Comparison of ENCODE assay signal across 1 cellular context in genomic region chr2:8165550-8165949, GRCh38.
TF ChIP-seq lines count a peak whose summit lies in the region.

No MANE protein-coding gene starts in this region.

TF ChIP-seq in HepG2, 621 proteins besides CTCF, POLR2A, EP300 and RAD21 (continued from another document and continues in another):
- TF ChIP-seq ZBTB20 (CRISPR knock-in tag; IDR thresholded peaks at IDR 0.05; ENCODE audit: borderline replicate concordance, low read depth) (no peak), TGIF2 (CRISPR knock-in tag; IDR thresholded peaks at IDR 0.05) (no peak), HNF1B (CRISPR knock-in tag; IDR thresholded peaks at IDR 0.05) (no peak), ZNF558 (CRISPR knock-in tag; IDR thresholded peaks at IDR 0.05; ENCODE audit: borderline replicate concordance) (no peak), ZNF761 (CRISPR knock-in tag; conservative IDR thresholded peaks at IDR 0.05) (no peak), NPAS2 (CRISPR knock-in tag; IDR thresholded peaks at IDR 0.05; ENCODE audit: borderline replicate concordance) (no peak), PRDM15 (CRISPR knock-in tag; IDR thresholded peaks at IDR 0.05) (no peak), RFX1 (IDR thresholded peaks at IDR 0.05) (no peak), ZHX1 (CRISPR knock-in tag; IDR thresholded peaks at IDR 0.05; ENCODE audit: low read depth) (no peak), HHEX (CRISPR knock-in tag; IDR thresholded peaks at IDR 0.05) (no peak), PITX1 (CRISPR knock-in tag; IDR thresholded peaks at IDR 0.05) (0 out of 2 replicates have a peak, but pooled peaks have one; percentile 25), KDM6A (CRISPR knock-in tag; IDR thresholded peaks at IDR 0.05; ENCODE audit: low read depth) (no peak), RFXAP (CRISPR knock-in tag; IDR thresholded peaks at IDR 0.05; ENCODE audit: borderline replicate concordance) (no peak), POLR2AphosphoS2 (IDR thresholded peaks at IDR 0.05; ENCODE audit: low read depth, low read length) (no peak), POGZ (CRISPR knock-in tag; IDR thresholded peaks at IDR 0.05) (peak; percentile 36), FOXA1 (IDR thresholded peaks at IDR 0.05) (no peak), FOXA1 (CRISPR knock-in tag; IDR thresholded peaks at IDR 0.05) (peak; percentile 59), CENPBD1 (CRISPR knock-in tag; IDR thresholded peaks at IDR 0.05; ENCODE audit: borderline replicate concordance, low read depth) (no peak), NFKBIZ (CRISPR knock-in tag; IDR thresholded peaks at IDR 0.05) (no peak), ISX (CRISPR knock-in tag; conservative IDR thresholded peaks at IDR 0.05) (no peak), MYPOP (CRISPR knock-in tag; IDR thresholded peaks at IDR 0.05) (no peak), SRSF9 (IDR thresholded peaks at IDR 0.05; ENCODE audit: borderline replicate concordance, insufficient read depth, low read depth, low read length, poor library complexity, severe bottlenecking) (no peak), NCOA5 (CRISPR knock-in tag; IDR thresholded peaks at IDR 0.05) (no peak), THAP7 (CRISPR knock-in tag; IDR thresholded peaks at IDR 0.05) (no peak), IRF2 (CRISPR knock-in tag; IDR thresholded peaks at IDR 0.05) (0 out of 2 replicates have a peak, but pooled peaks have one; percentile 16), ZNF562 (CRISPR knock-in tag; IDR thresholded peaks at IDR 0.05; ENCODE audit: borderline replicate concordance) (no peak), ZNF329 (CRISPR knock-in tag; IDR thresholded peaks at IDR 0.05; ENCODE audit: low read depth) (no peak), THAP8 (CRISPR knock-in tag; IDR thresholded peaks at IDR 0.05; ENCODE audit: borderline replicate concordance) (no peak), KMT2B (CRISPR knock-in tag; IDR thresholded peaks at IDR 0.05) (no peak), LBX2 (CRISPR knock-in tag; IDR thresholded peaks at IDR 0.05; ENCODE audit: borderline replicate concordance) (no peak), DBP (CRISPR knock-in tag; IDR thresholded peaks at IDR 0.05; ENCODE audit: not compliant biosample characterization) (no peak), MXI1 (IDR thresholded peaks at IDR 0.05; ENCODE audit: borderline replicate concordance, low read depth, low read length) (no peak), ARNT2 (CRISPR knock-in tag; IDR thresholded peaks at IDR 0.05; ENCODE audit: low read depth) (no peak), ESRRA (CRISPR knock-in tag; IDR thresholded peaks at IDR 0.05; ENCODE audit: low read depth) (no peak), ZNF138 (CRISPR knock-in tag; IDR thresholded peaks at IDR 0.05; ENCODE audit: low read depth) (no peak), ZNF10 (CRISPR knock-in tag; IDR thresholded peaks at IDR 0.05; ENCODE audit: borderline replicate concordance, low read depth) (no peak), KLF12 (CRISPR knock-in tag; IDR thresholded peaks at IDR 0.05; ENCODE audit: borderline replicate concordance) (no peak), SP2 (CRISPR knock-in tag; IDR thresholded peaks at IDR 0.05) (no peak), ZNF775 (CRISPR knock-in tag; IDR thresholded peaks at IDR 0.05; ENCODE audit: borderline replicate concordance) (no peak), ZNF879 (CRISPR knock-in tag; IDR thresholded peaks at IDR 0.05) (no peak), SPEN (CRISPR knock-in tag; IDR thresholded peaks at IDR 0.05; ENCODE audit: low read depth) (no peak), CEBPB (IDR thresholded peaks at IDR 0.05; ENCODE audit: borderline replicate concordance, low read depth, low read length) (peak; percentile 64; the same call in 1 of the 2 replicates), JARID2 (CRISPR knock-in tag; IDR thresholded peaks at IDR 0.05; ENCODE audit: insufficient replicate concordance) (no peak), MIXL1 (CRISPR knock-in tag; IDR thresholded peaks at IDR 0.05) (no peak), GMEB2 (CRISPR knock-in tag; IDR thresholded peaks at IDR 0.05; ENCODE audit: low read depth) (no peak), ZNF30 (CRISPR knock-in tag; IDR thresholded peaks at IDR 0.05) (no peak), ZMAT3 (CRISPR knock-in tag; conservative IDR thresholded peaks at IDR 0.05) (no peak), FOXJ3 (CRISPR knock-in tag; IDR thresholded peaks at IDR 0.05; ENCODE audit: borderline replicate concordance) (no peak), ZMYM3 (CRISPR knock-in tag; IDR thresholded peaks at IDR 0.05) (0 out of 2 replicates have a peak, but pooled peaks have one; percentile 39), SCMH1 (CRISPR knock-in tag; IDR thresholded peaks at IDR 0.05; ENCODE audit: borderline replicate concordance) (no peak), TBP (CRISPR knock-in tag; IDR thresholded peaks at IDR 0.05) (no peak), ZNF572 (CRISPR knock-in tag; IDR thresholded peaks at IDR 0.05) (no peak), HNRNPL (IDR thresholded peaks at IDR 0.05; ENCODE audit: low read depth, low read length) (no peak), ZNF274 (CRISPR knock-in tag; IDR thresholded peaks at IDR 0.05) (no peak), HNF4A (CRISPR knock-in tag; IDR thresholded peaks at IDR 0.05) (0 out of 2 replicates have a peak, but pooled peaks have one; percentile 27), CREM (IDR thresholded peaks at IDR 0.05) (no peak), CREM (CRISPR knock-in tag; IDR thresholded peaks at IDR 0.05) (no peak), RFXANK (CRISPR knock-in tag; IDR thresholded peaks at IDR 0.05) (no peak), MAX (IDR thresholded peaks at IDR 0.05) (no peak), ZNF746 (CRISPR knock-in tag; IDR thresholded peaks at IDR 0.05) (no peak), HOXA5 (CRISPR knock-in tag; IDR thresholded peaks at IDR 0.05) (no peak), ZFP82 (CRISPR knock-in tag; IDR thresholded peaks at IDR 0.05; ENCODE audit: borderline replicate concordance) (no peak)
